ENCODE assay signal across 1 cellular context in genomic region chr2:177873915-177874314, GRCh38.
TF ChIP-seq lines count a peak whose summit lies in the region.

No MANE protein-coding gene starts in this region.

TF ChIP-seq in HepG2, 621 proteins besides CTCF, POLR2A, EP300 and RAD21 (continued from another document):
- no peak for TF ChIP-seq ZUFSP (CRISPR knock-in tag; IDR thresholded peaks at IDR 0.05; ENCODE audit: borderline replicate concordance)
- TF ChIP-seq BRF2 (CRISPR knock-in tag; IDR thresholded peaks at IDR 0.05) = no peak
- no peak for TF ChIP-seq GFI1 (CRISPR knock-in tag; IDR thresholded peaks at IDR 0.05; ENCODE audit: borderline replicate concordance)
- no peak for TF ChIP-seq HNRNPLL (IDR thresholded peaks at IDR 0.05; ENCODE audit: low read depth, low read length, poor library complexity, severe bottlenecking)
- TF ChIP-seq ZNF18 (CRISPR knock-in tag; IDR thresholded peaks at IDR 0.05; ENCODE audit: insufficient replicate concordance) = no peak
- TF ChIP-seq PRPF4 (IDR thresholded peaks at IDR 0.05; ENCODE audit: low read depth, low read length, poor library complexity, severe bottlenecking) = no peak
- no peak for TF ChIP-seq AKNA (CRISPR knock-in tag; IDR thresholded peaks at IDR 0.05; ENCODE audit: borderline replicate concordance)
- TF ChIP-seq TAF1 (CRISPR knock-in tag; IDR thresholded peaks at IDR 0.05) = no peak
- no peak for TF ChIP-seq ZNF709 (CRISPR knock-in tag; IDR thresholded peaks at IDR 0.05)
- no peak for TF ChIP-seq SALL2 (CRISPR knock-in tag; IDR thresholded peaks at IDR 0.05)
- no peak for TF ChIP-seq ZNF547 (CRISPR knock-in tag; IDR thresholded peaks at IDR 0.05)
- peak; percentile 30; the same call in 1 of the 2 replicates for TF ChIP-seq RARA (CRISPR knock-in tag; IDR thresholded peaks at IDR 0.05)
- peak; percentile 62 for TF ChIP-seq HNF4A (CRISPR knock-in tag; IDR thresholded peaks at IDR 0.05)
- peak; percentile 42; the same call in 1 of the 2 replicates for TF ChIP-seq ARID5B (CRISPR knock-in tag; IDR thresholded peaks at IDR 0.05)
- TF ChIP-seq ZBTB7B (CRISPR knock-in tag; IDR thresholded peaks at IDR 0.05) = no peak
- TF ChIP-seq ETV5 (CRISPR knock-in tag; IDR thresholded peaks at IDR 0.05; ENCODE audit: borderline replicate concordance) = no peak
- no peak for TF ChIP-seq ZNF589 (CRISPR knock-in tag; conservative IDR thresholded peaks at IDR 0.05)
- no peak for TF ChIP-seq ZNF44 (CRISPR knock-in tag; IDR thresholded peaks at IDR 0.05)
- no peak for TF ChIP-seq KDM6A (CRISPR knock-in tag; IDR thresholded peaks at IDR 0.05; ENCODE audit: low read depth)
- no peak for TF ChIP-seq MEIS2 (CRISPR knock-in tag; IDR thresholded peaks at IDR 0.05)
- no peak for TF ChIP-seq ZNF597 (CRISPR knock-in tag; IDR thresholded peaks at IDR 0.05)
